In genomic region chr10:14074062-14074884, GRCh38 we compare ENCODE assay signal across 8 cellular contexts.
DNase-seq lines count a peak whose midpoint lies in the region; ATAC-seq and TF ChIP-seq lines count a peak whose summit lies in the region.
"Had no signal": no experiment of that assay in that cellular context is flagged by ENCODE, and none has a peak within 500 bp of the region (broad histone marks: within the 10 kb centered on the region; RNA-seq: fewer than 3 reads in every experiment).

No MANE protein-coding gene starts in this region.

- no peaks in the 10 kb centered on the region for H3K27me3 ChIP-seq in adipocyte (replicated peaks; ENCODE audit: control insufficient read depth, insufficient read depth, low read length)
- no peaks in the 10 kb centered on the region for H3K27me3 ChIP-seq in upper lobe of right lung

- no peak overlapping the region for H3K27ac Mint-ChIP-seq in activated naive CD8-positive, alpha-beta T cell treated with anti-CD3 and anti-CD28 coated beads, Interleukin-2, amount 50 U/mL, for 24 hours

- no peak for TF ChIP-seq CTCF in upper lobe of right lung (IDR thresholded peaks at IDR 0.05)

- no peaks in the 10 kb centered on the region for H3K4me1 Mint-ChIP-seq in activated naive CD8-positive, alpha-beta T cell treated with anti-CD3 and anti-CD28 coated beads, Interleukin-2, amount 50 U/mL, for 24 hours

- peaks cover 15% of the 10 kb centered on the region for H3K4me1 ChIP-seq in adipocyte (ENCODE audit: control insufficient read depth, insufficient read depth, low read length)
- H3K4me1 ChIP-seq in upper lobe of right lung, result peaks cover 15% of the 10 kb centered on the region

- intact Hi-C loops in upper lobe of right lung (cut with DNase I), result no loop called here

- ATAC-seq in upper lobe of right lung (peak; percentile 91), HG03442 (IDR thresholded peaks at IDR 0.05; ENCODE audit: unreplicated experiment) (no peak)
- no peak for ATAC-seq in activated naive CD8-positive, alpha-beta T cell treated with anti-CD3 and anti-CD28 coated beads, Interleukin-2, amount 50 U/mL, for 24 hours

- H3K36me3 ChIP-seq in adipocyte (ENCODE audit: control insufficient read depth, insufficient read depth, low read length, severe bottlenecking) (no peaks in the 10 kb centered on the region), upper lobe of right lung (no peaks in the 10 kb centered on the region)

- H3K36me3 Mint-ChIP-seq in activated naive CD8-positive, alpha-beta T cell treated with anti-CD3 and anti-CD28 coated beads, Interleukin-2, amount 50 U/mL, for 24 hours (ENCODE audit: low read depth), result no peaks in the 10 kb centered on the region

- H3K27ac ChIP-seq in upper lobe of right lung, result peak overlapping the region; percentile 25

- no peak overlapping the region for H3K4me3 Mint-ChIP-seq in activated naive CD8-positive, alpha-beta T cell treated with anti-CD3 and anti-CD28 coated beads, Interleukin-2, amount 50 U/mL, for 24 hours

- H3K4me3 ChIP-seq in adipocyte (ENCODE audit: low read length) (peak overlapping the region; percentile 20), upper lobe of right lung (peak overlapping the region; percentile 11)
- H3K4me3 ChIP-seq: skin epidermis had no signal

- H3K9me3 Mint-ChIP-seq in activated naive CD8-positive, alpha-beta T cell treated with anti-CD3 and anti-CD28 coated beads, Interleukin-2, amount 50 U/mL, for 24 hours, result peaks cover 10% of the 10 kb centered on the region

- peak overlapping the region; percentile 45 for H3K9ac ChIP-seq in adipocyte (ENCODE audit: low read length)

- H3K9me3 ChIP-seq in adipocyte (ENCODE audit: control insufficient read depth, low read length) (peaks cover 11% of the 10 kb centered on the region), upper lobe of right lung (no peaks in the 10 kb centered on the region)

- DNase-seq in LoVo (ENCODE audit: low spot score), result peak; percentile 77
- DNase-seq in adipocyte (ENCODE audit: low read depth), result peak; percentile 99
- peak; percentile 33 for DNase-seq in iPS-NIHi11 (ENCODE audit: low spot score)
- peak; percentile 82 for DNase-seq in upper lobe of right lung
- no peak for DNase-seq in MV-4-11 (lab: John Stamatoyannopoulos, UW)
- DNase-seq in activated naive CD8-positive, alpha-beta T cell treated with anti-CD3 and anti-CD28 coated beads, Interleukin-2, amount 50 U/mL, for 24 hours, result no peak

- H3K27me3 Mint-ChIP-seq in activated naive CD8-positive, alpha-beta T cell treated with anti-CD3 and anti-CD28 coated beads, Interleukin-2, amount 50 U/mL, for 24 hours, result peaks cover 6% of the 10 kb centered on the region

Comparison
In these comparisons a context has a peak if more than half of its experiments do, and no peak if none do; other contexts are left out.
1. DNase-seq: peak in LoVo (single experiment), adipocyte (single experiment), iPS-NIHi11 (single experiment) and upper lobe of right lung (single experiment); none in MV-4-11 (single experiment) and activated naive CD8-positive, alpha-beta T cell treated with anti-CD3 and anti-CD28 coated beads, Interleukin-2, amount 50 U/mL, for 24 hours (single experiment).